Comparison of ENCODE assay signal across 29 cellular contexts in the genomic region with DNA sequence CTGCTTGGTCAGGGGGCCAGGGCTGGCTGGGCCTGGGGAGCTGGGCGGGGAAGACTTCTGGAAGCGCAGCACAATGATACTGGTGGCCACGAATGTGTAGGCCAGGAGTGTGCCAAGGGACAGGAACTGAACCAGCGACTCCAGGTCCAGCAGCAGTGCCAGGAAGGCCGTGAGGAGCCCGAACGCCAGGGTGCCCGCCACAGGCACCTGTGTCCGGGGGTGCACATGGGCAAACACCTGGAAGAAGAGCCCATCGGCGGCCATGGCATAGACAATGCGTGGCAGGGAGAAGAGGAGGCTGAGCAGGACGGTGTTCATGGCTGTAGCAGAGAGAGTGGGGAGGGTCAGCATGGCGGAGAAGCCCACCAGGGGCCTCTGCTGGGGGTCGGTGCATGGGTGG. TPM values are rescaled to one million over a fixed set of nuclear protein-coding genes. Genes with fewer than 3 reads are reported as not detected.
"Had no signal": no experiment of that assay in that cellular context is flagged by ENCODE, and none has a peak within 500 bp of the region (broad histone marks: within the 10 kb centered on the region; RNA-seq: fewer than 3 reads in every experiment).

No MANE protein-coding gene starts in this region.

- ATAC-seq: left cardiac atrium; lower lobe of right lung; natural killer cell; sciatic nerve; stimulated activated naive B cell treated with anti-CD40 and anti-IgM and Interleukin-4, amounts not matched to agents 10 μg/mL and 1 μg/mL and 100 μg/mL, for 72 hours; stimulated activated naive CD8-positive, alpha-beta T cell treated with anti-CD3 and anti-CD28 coated beads, Interleukin-15, amount 100 ng/mL, for 72 hours had no signal

- H3K36me3 ChIP-seq: left ventricle myocardium inferior, lower lobe of right lung, neutrophil, spleen, tibial nerve had no signal

- DNase-seq: cortex of kidney; dorsolateral prefrontal cortex; effector CD8-positive, alpha-beta T cell; foreskin melanocyte; head of caudate nucleus; hypothalamus; left cardiac atrium; left ventricle myocardium inferior; lower lobe of right lung; natural killer cell; psoas muscle; retina; spleen; stimulated activated CD4-positive, alpha-beta T cell treated with anti-CD3 and anti-CD28 coated beads, Interleukin-15, amount 100 ng/mL, for 24 hours; stimulated activated CD4-positive, alpha-beta T cell treated with anti-CD3 and anti-CD28 coated beads, Interleukin-1b, Interleukin-23, amount 100 ng/mL, for 48 hours; stimulated activated CD4-positive, alpha-beta T cell treated with anti-CD3 and anti-CD28 coated beads, Interleukin-4, amount 100 ng/mL, for 4 hours; stimulated activated naive B cell treated with anti-CD40 and anti-IgM and Interleukin-4, amounts not matched to agents 10 μg/mL and 1 μg/mL and 100 μg/mL, for 72 hours; stimulated activated naive CD8-positive, alpha-beta T cell treated with anti-CD3 and anti-CD28 coated beads, Interleukin-15, amount 100 ng/mL, for 72 hours; testis had no signal

- H3K27me3 ChIP-seq: testis had no signal

- H3K36me3 Mint-ChIP-seq: memory B cell; mesothelial cell of epicardium; natural killer cell; stimulated activated naive B cell treated with anti-CD40 and anti-IgM and Interleukin-4, amounts not matched to agents 10 μg/mL and 1 μg/mL and 100 μg/mL, for 72 hours had no signal

- H3K4me3 ChIP-seq: left ventricle myocardium inferior, lower lobe of right lung, psoas muscle, spleen, testis, tibial nerve had no signal

- H3K9me3 Mint-ChIP-seq: memory B cell; mesothelial cell of epicardium; natural killer cell; stimulated activated naive B cell treated with anti-CD40 and anti-IgM and Interleukin-4, amounts not matched to agents 10 μg/mL and 1 μg/mL and 100 μg/mL, for 72 hours; stimulated activated naive CD8-positive, alpha-beta T cell treated with anti-CD3 and anti-CD28 coated beads, Interleukin-15, amount 100 ng/mL, for 72 hours had no signal

- H3K27ac Mint-ChIP-seq: memory B cell; mesothelial cell of epicardium; natural killer cell; stimulated activated naive B cell treated with anti-CD40 and anti-IgM and Interleukin-4, amounts not matched to agents 10 μg/mL and 1 μg/mL and 100 μg/mL, for 72 hours had no signal

- H3K27ac ChIP-seq: left ventricle myocardium inferior, lower lobe of right lung, neutrophil, psoas muscle, spleen, testis, tibial nerve had no signal

- H3K9me3 ChIP-seq: left ventricle myocardium inferior, lower lobe of right lung, neutrophil, psoas muscle, spleen, testis, tibial nerve had no signal

- H3K4me3 Mint-ChIP-seq: memory B cell; stimulated activated naive B cell treated with anti-CD40 and anti-IgM and Interleukin-4, amounts not matched to agents 10 μg/mL and 1 μg/mL and 100 μg/mL, for 72 hours had no signal

RNA-seq across cellular contexts. Expression of a gene that starts 2.3 kb away (rescaled TPM):
- total RNA-seq: natural killer cell had no signal

RNA-seq across cellular contexts. Expression of a gene that starts 15.7 kb away (rescaled TPM):
- total RNA-seq: left cardiac atrium, left ventricle myocardium inferior, mesothelial cell of epicardium, mucosa of gallbladder, osteoblast, sciatic nerve, skeletal muscle tissue, spleen, subcutaneous adipose tissue, urinary bladder had no signal
